ENCODE assay signal across 1 cellular context in the genomic region with DNA sequence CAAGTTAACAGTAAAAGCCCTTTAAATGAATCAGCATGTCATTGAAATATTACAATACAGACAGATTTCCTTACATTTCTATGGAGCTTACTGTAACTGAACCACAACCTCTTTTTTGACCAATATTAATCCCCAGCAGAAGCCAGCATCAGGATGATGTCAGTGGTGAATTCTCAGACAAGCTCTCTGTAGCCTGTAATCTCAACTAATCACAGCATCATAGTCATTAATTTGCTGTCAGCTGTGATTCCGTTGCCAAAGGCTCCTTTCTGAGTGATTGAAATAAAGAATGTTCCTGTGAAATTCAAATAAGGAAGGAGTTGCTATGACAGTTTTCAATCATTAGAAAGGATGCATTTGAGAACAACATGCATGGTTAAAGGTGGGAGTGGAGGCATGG.
TF ChIP-seq lines count a peak whose summit lies in the region.

No MANE protein-coding gene starts in this region.

TF ChIP-seq in WTC11, 78 proteins besides CTCF, POLR2A, EP300 and RAD21 (continued from another document):
- TF ChIP-seq, protein P1, sequence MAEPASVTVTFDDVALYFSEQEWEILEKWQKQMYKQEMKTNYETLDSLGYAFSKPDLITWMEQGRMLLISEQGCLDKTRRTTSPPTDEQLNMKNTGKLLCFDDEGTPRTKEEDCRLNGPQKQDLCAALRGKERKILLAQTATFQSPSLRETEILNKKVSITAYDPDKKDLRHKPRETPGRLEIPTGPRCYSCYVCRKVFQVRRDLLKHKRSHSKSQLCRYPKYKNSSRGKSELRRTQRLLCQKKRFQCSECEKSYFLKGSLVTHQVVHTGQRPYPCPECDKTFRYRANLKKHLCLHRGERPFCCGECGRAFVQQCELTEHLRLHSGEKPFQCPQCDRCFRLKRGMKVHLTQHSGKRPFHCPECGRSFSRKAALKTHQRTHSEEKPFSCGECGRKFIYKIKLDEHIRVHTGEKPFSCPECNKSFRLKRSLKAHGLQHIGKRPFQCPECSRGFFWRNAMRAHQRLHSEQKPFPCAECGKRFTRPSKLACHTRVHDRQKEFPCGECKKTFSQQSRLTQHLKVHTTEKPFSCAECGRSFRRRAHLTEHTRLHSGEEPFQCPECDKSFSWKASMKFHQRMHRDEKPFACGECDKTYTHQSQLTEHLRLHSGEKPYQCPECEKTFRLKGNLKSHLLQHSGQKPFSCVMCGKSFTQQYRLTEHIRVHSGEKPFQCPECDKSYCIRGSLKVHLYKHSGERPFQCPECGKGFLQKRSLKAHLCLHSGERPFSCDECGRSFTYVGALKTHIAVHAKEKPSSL (CRISPR knock-in tag; conservative IDR thresholded peaks at IDR 0.05) = no peak
- TF ChIP-seq TEAD4 (CRISPR knock-in tag; IDR thresholded peaks at IDR 0.05) (no peak), FOXP1 (CRISPR knock-in tag; IDR thresholded peaks at IDR 0.05; ENCODE audit: borderline replicate concordance) (no peak), NFYB (CRISPR knock-in tag; conservative IDR thresholded peaks at IDR 0.05; ENCODE audit: low read depth) (no peak), CREM (CRISPR knock-in tag; IDR thresholded peaks at IDR 0.05) (no peak), GRHL2 (CRISPR knock-in tag; IDR thresholded peaks at IDR 0.05; ENCODE audit: insufficient replicate concordance, severe bottlenecking) (no peak)
- TF ChIP-seq, protein P2, sequence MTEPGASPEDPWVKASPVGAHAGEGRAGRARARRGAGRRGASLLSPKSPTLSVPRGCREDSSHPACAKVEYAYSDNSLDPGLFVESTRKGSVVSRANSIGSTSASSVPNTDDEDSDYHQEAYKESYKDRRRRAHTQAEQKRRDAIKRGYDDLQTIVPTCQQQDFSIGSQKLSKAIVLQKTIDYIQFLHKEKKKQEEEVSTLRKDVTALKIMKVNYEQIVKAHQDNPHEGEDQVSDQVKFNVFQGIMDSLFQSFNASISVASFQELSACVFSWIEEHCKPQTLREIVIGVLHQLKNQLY (CRISPR knock-in tag; IDR thresholded peaks at IDR 0.05) = no peak
- TF ChIP-seq, protein P3, sequence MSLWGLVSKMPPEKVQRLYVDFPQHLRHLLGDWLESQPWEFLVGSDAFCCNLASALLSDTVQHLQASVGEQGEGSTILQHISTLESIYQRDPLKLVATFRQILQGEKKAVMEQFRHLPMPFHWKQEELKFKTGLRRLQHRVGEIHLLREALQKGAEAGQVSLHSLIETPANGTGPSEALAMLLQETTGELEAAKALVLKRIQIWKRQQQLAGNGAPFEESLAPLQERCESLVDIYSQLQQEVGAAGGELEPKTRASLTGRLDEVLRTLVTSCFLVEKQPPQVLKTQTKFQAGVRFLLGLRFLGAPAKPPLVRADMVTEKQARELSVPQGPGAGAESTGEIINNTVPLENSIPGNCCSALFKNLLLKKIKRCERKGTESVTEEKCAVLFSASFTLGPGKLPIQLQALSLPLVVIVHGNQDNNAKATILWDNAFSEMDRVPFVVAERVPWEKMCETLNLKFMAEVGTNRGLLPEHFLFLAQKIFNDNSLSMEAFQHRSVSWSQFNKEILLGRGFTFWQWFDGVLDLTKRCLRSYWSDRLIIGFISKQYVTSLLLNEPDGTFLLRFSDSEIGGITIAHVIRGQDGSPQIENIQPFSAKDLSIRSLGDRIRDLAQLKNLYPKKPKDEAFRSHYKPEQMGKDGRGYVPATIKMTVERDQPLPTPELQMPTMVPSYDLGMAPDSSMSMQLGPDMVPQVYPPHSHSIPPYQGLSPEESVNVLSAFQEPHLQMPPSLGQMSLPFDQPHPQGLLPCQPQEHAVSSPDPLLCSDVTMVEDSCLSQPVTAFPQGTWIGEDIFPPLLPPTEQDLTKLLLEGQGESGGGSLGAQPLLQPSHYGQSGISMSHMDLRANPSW (CRISPR knock-in tag; conservative IDR thresholded peaks at IDR 0.05; ENCODE audit: low read depth) = no peak
- TF ChIP-seq, protein P4, sequence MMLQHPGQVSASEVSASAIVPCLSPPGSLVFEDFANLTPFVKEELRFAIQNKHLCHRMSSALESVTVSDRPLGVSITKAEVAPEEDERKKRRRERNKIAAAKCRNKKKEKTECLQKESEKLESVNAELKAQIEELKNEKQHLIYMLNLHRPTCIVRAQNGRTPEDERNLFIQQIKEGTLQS (CRISPR knock-in tag; conservative IDR thresholded peaks at IDR 0.05) = no peak
